8 cellular contexts compared by ENCODE assay signal in genomic region chr6:8219352-8219943, GRCh38.
DNase-seq lines count a peak whose midpoint lies in the region; ATAC-seq and TF ChIP-seq lines count a peak whose summit lies in the region.

No MANE protein-coding gene starts in this region.

- H3K27me3 Mint-ChIP-seq in T-cell = peaks cover 9 to 16% of the 10 kb centered on the region in 2 donors

- POLR2A ChIA-PET in T-cell (lab: Charles Lee) = interaction anchor here in 1 of 2 donors (1.2 kb wide), 1 partner anchor 88 kb away, joined by 3 read pairs; no protein-coding TSS in a partner anchor

- no peaks in the 10 kb centered on the region for H3K4me1 Mint-ChIP-seq in T-cell

- H3K27me3 ChIP-seq in dorsolateral prefrontal cortex = peaks cover 0 to 6% (median 0%) of the 10 kb centered on the region in 45 donors

- H3K9me3 Mint-ChIP-seq in T-cell = no peaks in the 10 kb centered on the region

- peak; percentile 61 to 94 (median 84) for TF ChIP-seq CTCF in dorsolateral prefrontal cortex (IDR thresholded peaks at IDR 0.05 in 54 of 56, conservative IDR thresholded peaks at IDR 0.05 in 2 of 56; ENCODE audit: low read depth in 1 of 56, partially characterized antibody in 56 of 56)

- H3K27ac Mint-ChIP-seq in T-cell = no peak overlapping the region

- CTCF ChIA-PET in T-cell (lab: Charles Lee) = interaction anchor here (0.6 to 2.7 kb wide), 18 partner anchors 8 to 1685 kb away, joined by 3 to 52 read pairs (median 4); no protein-coding TSS in a partner anchor

- no peaks in the 10 kb centered on the region for H3K36me3 Mint-ChIP-seq in T-cell

- intact Hi-C loops in dorsolateral prefrontal cortex (cut with DNase I) = loop anchor here in 1 of 2 donors (10.0 kb wide), 1 partner anchor 85 kb away; no protein-coding TSS in a partner anchor

- peak; percentile 55 for ATAC-seq in GM21717 (IDR thresholded peaks at IDR 0.05; ENCODE audit: unreplicated experiment)
- peak in 2 of 4 experiments; percentile 41 to 45 for ATAC-seq in T-cell (replicated peaks in 1 of 4)

- H3K27ac ChIP-seq in dorsolateral prefrontal cortex = no peak overlapping the region

- peak; percentile 20 for DNase-seq in activated CD8-positive, alpha-beta memory T cell treated with anti-CD3 and anti-CD28 coated beads, Interleukin-2, amount 50 U/mL, for 4 hours
- DNase-seq in activated CD8-positive, alpha-beta memory T cell treated with anti-CD3 and anti-CD28 coated beads, Interleukin-2, amount 50 U/mL, for 48 hours = no peak
- DNase-seq in Kasumi-1 (lab: John Stamatoyannopoulos, UW) = peak; percentile 57 to 81
- peak in 19 of 34 experiments; percentile 1 to 38 (median 11) for DNase-seq in T-cell
- peak in 3 of 10 donors; percentile 13 to 22 (median 16) for DNase-seq in dorsolateral prefrontal cortex
- DNase-seq in middle frontal gyrus (ENCODE audit: extremely low spot score, low spot score) = peak; percentile 22
- peak; percentile 50 for DNase-seq in ureter (ENCODE audit: low spot score)

- H3K4me3 ChIP-seq in dorsolateral prefrontal cortex = peak overlapping the region in 15 of 59 donors; percentile 3 to 41 (median 24)

- no peak overlapping the region for H3K4me3 Mint-ChIP-seq in T-cell
